22 cellular contexts compared by ENCODE assay signal in genomic region chr4:86114563-86114962, GRCh38.
A peak's percentile ranks its signal among the peaks of the same experiment; 100 is the strongest.
DNase-seq lines count a peak whose midpoint lies in the region; ATAC-seq and TF ChIP-seq lines count a peak whose summit lies in the region.
"Had no signal": no experiment of that assay in that cellular context is flagged by ENCODE, and none has a peak within 500 bp of the region (broad histone marks: within the 10 kb centered on the region; RNA-seq: fewer than 3 reads in every experiment).

No MANE protein-coding gene starts in this region.

- DNase-seq in WTC11 (ENCODE audit: low spot score) = no peak
- DNase-seq in chondrocyte (ENCODE audit: low spot score) = peak; percentile 58
- DNase-seq in mesenchymal stem cell = no peak
- peak; percentile 47 for DNase-seq in upper lobe of right lung
- no peak for DNase-seq in stimulated activated CD4-positive, alpha-beta T cell treated with anti-CD3 and anti-CD28 coated beads, Interleukin-15, amount 100 ng/mL, for 24 hours
- DNase-seq in activated CD4-positive, CD25-positive, alpha-beta regulatory T cell treated with anti-CD3 and anti-CD28 coated beads, Interleukin-2, amount 50 U/mL, for 72 hours = no peak
- DNase-seq in activated CD4-positive, alpha-beta T cell treated with anti-CD3 and anti-CD28 coated beads, Interleukin-2, amount 10 ng/mL, durations not matched to agents 24 days and 14 days = no peak
- DNase-seq in testis = no peak
- DNase-seq: 8988T; ACHN; BE2C; C1 segment of cervical spinal cord; CD4-positive, CD25-positive, alpha-beta regulatory T cell; CD8-positive, alpha-beta memory T cell; COR-L47; DMS 273 treated with DMSO at 0.1 percent for 48 hours; DMS79 treated with DMSO at 0.1 percent for 48 hours; GDM1 had no signal

- 71% methylated on average over 2 of the region's 2 CpGs for WGBS in mesenchymal stem cell
- 96 to 100% methylated on average over 1 to 2 of the region's 2 CpGs for WGBS in testis, 2 donors

- H3K4me1 Mint-ChIP-seq in WTC11 (no peaks in the 10 kb centered on the region), chondrocyte (ENCODE audit: low read depth) (peaks cover 6% of the 10 kb centered on the region)
- H3K4me1 Mint-ChIP-seq in activated CD4-positive, alpha-beta T cell treated with anti-CD3 and anti-CD28 coated beads, Interleukin-2, amount 10 ng/mL, durations not matched to agents 24 days and 14 days = no peaks in the 10 kb centered on the region
- H3K4me1 Mint-ChIP-seq: CD14-positive monocyte; CD4-positive, alpha-beta memory T cell; CD4-positive, CD25-positive, alpha-beta regulatory T cell; CD8-positive, alpha-beta memory T cell had no signal

- CTCF ChIA-PET in WTC11 (lab: Charles Lee) = no interaction called here

- H3K36me3 ChIP-seq in mesenchymal stem cell (ENCODE audit: control insufficient read depth in 1 of 2, insufficient read depth in 2 of 2, low read depth in 1 of 2, low read length in 2 of 2) (peaks cover 0 to 3% of the 10 kb centered on the region in 2 experiments), upper lobe of right lung (no peaks in the 10 kb centered on the region), testis (ENCODE audit: low read depth, missing control alignments) (no peaks in the 10 kb centered on the region)
- H3K36me3 ChIP-seq: BE2C, BLaER1 had no signal

- ATAC-seq in WTC11 (peak; percentile 39; the same call in 1 of the 2 replicates), upper lobe of right lung (no peak)
- ATAC-seq: GM12878 had no signal

- POLR2A ChIA-PET in WTC11 (lab: Charles Lee) = no interaction called here

- H3K4me3 ChIP-seq in mesenchymal stem cell (ENCODE audit: insufficient read depth in 1 of 2, low read depth in 1 of 2, low read length in 2 of 2) (no peak overlapping the region), upper lobe of right lung (no peak overlapping the region), testis (no peak overlapping the region)
- H3K4me3 ChIP-seq: BLaER1, GM12878 had no signal

- H3K4me3 Mint-ChIP-seq in WTC11 = no peak overlapping the region
- no peak overlapping the region for H3K4me3 Mint-ChIP-seq in chondrocyte (ENCODE audit: unreplicated experiment)
- no peak overlapping the region for H3K4me3 Mint-ChIP-seq in activated CD4-positive, alpha-beta T cell treated with anti-CD3 and anti-CD28 coated beads, Interleukin-2, amount 10 ng/mL, durations not matched to agents 24 days and 14 days
- H3K4me3 Mint-ChIP-seq: CD14-positive monocyte; CD4-positive, alpha-beta memory T cell; CD4-positive, CD25-positive, alpha-beta regulatory T cell; CD8-positive, alpha-beta memory T cell had no signal

- H3K79me1 ChIP-seq in mesenchymal stem cell (replicated peaks; ENCODE audit: low read length, poor library complexity, severe bottlenecking) = no peaks in the 10 kb centered on the region

- H3K14ac ChIP-seq in mesenchymal stem cell (ENCODE audit: low read length in 2 of 2) = no peak overlapping the region

- H2BK120ac ChIP-seq in mesenchymal stem cell (ENCODE audit: low read depth, low read length) = no peak overlapping the region

- H3K27ac Mint-ChIP-seq in WTC11 (no peak overlapping the region), chondrocyte (ENCODE audit: unreplicated experiment) (no peak overlapping the region)
- H3K27ac Mint-ChIP-seq in activated CD4-positive, alpha-beta T cell treated with anti-CD3 and anti-CD28 coated beads, Interleukin-2, amount 10 ng/mL, durations not matched to agents 24 days and 14 days = no peak overlapping the region
- H3K27ac Mint-ChIP-seq: CD14-positive monocyte; CD4-positive, alpha-beta memory T cell; CD4-positive, CD25-positive, alpha-beta regulatory T cell; CD8-positive, alpha-beta memory T cell had no signal

- H3K27me3 ChIP-seq in mesenchymal stem cell (ENCODE audit: control insufficient read depth in 1 of 2, insufficient read depth in 1 of 2, low read length in 2 of 2) = no peaks in the 10 kb centered on the region
- no peaks in the 10 kb centered on the region for H3K27me3 ChIP-seq in upper lobe of right lung
- H3K27me3 ChIP-seq in testis = no peaks in the 10 kb centered on the region
- H3K27me3 ChIP-seq: BE2C, BLaER1 had no signal

- no peak overlapping the region for H3K9ac ChIP-seq in mesenchymal stem cell (ENCODE audit: low read length)
- H3K9ac ChIP-seq: BLaER1 had no signal

- H2AFZ ChIP-seq in mesenchymal stem cell (ENCODE audit: low read depth, low read length) = no peak overlapping the region

- H2AK5ac ChIP-seq in mesenchymal stem cell (ENCODE audit: low read length, severe bottlenecking) = no peak overlapping the region

- no peak overlapping the region for H3K4me2 ChIP-seq in mesenchymal stem cell (ENCODE audit: low read length, poor library complexity, severe bottlenecking)
- H3K4me2 ChIP-seq: BLaER1 had no signal

- H3K27me3 Mint-ChIP-seq in WTC11 (ENCODE audit: low read depth) (no peaks in the 10 kb centered on the region), chondrocyte (ENCODE audit: low read depth) (no peaks in the 10 kb centered on the region)
- H3K27me3 Mint-ChIP-seq in activated CD4-positive, alpha-beta T cell treated with anti-CD3 and anti-CD28 coated beads, Interleukin-2, amount 10 ng/mL, durations not matched to agents 24 days and 14 days = no peaks in the 10 kb centered on the region
- H3K27me3 Mint-ChIP-seq: CD4-positive, CD25-positive, alpha-beta regulatory T cell; CD8-positive, alpha-beta memory T cell had no signal

- no peak overlapping the region for H2BK5ac ChIP-seq in mesenchymal stem cell (ENCODE audit: low read depth, low read length, poor library complexity, severe bottlenecking)

- no peak overlapping the region for H3K4ac ChIP-seq in mesenchymal stem cell (ENCODE audit: low read depth in 1 of 2, low read length in 2 of 2)

- H4K91ac ChIP-seq in mesenchymal stem cell (ENCODE audit: low read length) = no peak overlapping the region

- peaks cover 12% of the 10 kb centered on the region for H3K36me3 Mint-ChIP-seq in WTC11
- H3K36me3 Mint-ChIP-seq in chondrocyte (ENCODE audit: low read depth) = peaks cover 16% of the 10 kb centered on the region
- H3K36me3 Mint-ChIP-seq in activated CD4-positive, alpha-beta T cell treated with anti-CD3 and anti-CD28 coated beads, Interleukin-2, amount 10 ng/mL, durations not matched to agents 24 days and 14 days (ENCODE audit: low read depth) = no peaks in the 10 kb centered on the region
- H3K36me3 Mint-ChIP-seq: CD14-positive monocyte; CD4-positive, alpha-beta memory T cell; CD4-positive, CD25-positive, alpha-beta regulatory T cell; CD8-positive, alpha-beta memory T cell had no signal

- H3K9me3 Mint-ChIP-seq in WTC11 (peaks cover 42% of the 10 kb centered on the region), chondrocyte (ENCODE audit: low read depth) (peaks cover 34% of the 10 kb centered on the region)
- H3K9me3 Mint-ChIP-seq in activated CD4-positive, alpha-beta T cell treated with anti-CD3 and anti-CD28 coated beads, Interleukin-2, amount 10 ng/mL, durations not matched to agents 24 days and 14 days = no peaks in the 10 kb centered on the region

- peaks cover 7% of the 10 kb centered on the region for H3K9me3 ChIP-seq in mesenchymal stem cell (ENCODE audit: control insufficient read depth, low read length)
- H3K9me3 ChIP-seq in upper lobe of right lung = peaks cover 5% of the 10 kb centered on the region
- H3K9me3 ChIP-seq in testis = no peaks in the 10 kb centered on the region
- H3K9me3 ChIP-seq: BE2C had no signal

- H2BK12ac ChIP-seq in mesenchymal stem cell (ENCODE audit: low read length in 2 of 2) = no peak overlapping the region

- H3K27ac ChIP-seq in mesenchymal stem cell (ENCODE audit: low read length, poor library complexity, severe bottlenecking) (no peak overlapping the region), upper lobe of right lung (no peak overlapping the region), testis (no peak overlapping the region)
- H3K27ac ChIP-seq: BLaER1 had no signal

- TF ChIP-seq CTCF in WTC11 (IDR thresholded peaks at IDR 0.05) (no peak), chondrocyte (IDR thresholded peaks at IDR 0.05) (no peak), upper lobe of right lung (IDR thresholded peaks at IDR 0.05) (no peak), testis (IDR thresholded peaks at IDR 0.05) (no peak)

- no peak overlapping the region for H3K23ac ChIP-seq in mesenchymal stem cell (ENCODE audit: low read length in 2 of 2)

- peak overlapping the region; percentile 40 for H2BK15ac ChIP-seq in mesenchymal stem cell (ENCODE audit: low read depth, poor library complexity, severe bottlenecking)

- no peak for TF ChIP-seq POLR2A in testis (IDR thresholded peaks at IDR 0.05)

- intact Hi-C loops in upper lobe of right lung (cut with DNase I) (no loop called here), testis (cut with DNase I; ENCODE audit: low total_unique reads) (no loop called here)
- intact Hi-C loops in activated CD4-positive, alpha-beta T cell treated with anti-CD3 and anti-CD28 coated beads, Interleukin-2, amount 10 ng/mL, durations not matched to agents 24 days and 14 days (cut with micrococcal nuclease) = no loop called here

- no peak overlapping the region for H4K8ac ChIP-seq in mesenchymal stem cell (ENCODE audit: low read length)

- H3K4me1 ChIP-seq in mesenchymal stem cell (ENCODE audit: control insufficient read depth, insufficient read depth, low read depth, low read length) (no peaks in the 10 kb centered on the region), upper lobe of right lung (no peaks in the 10 kb centered on the region), testis (no peaks in the 10 kb centered on the region)
- H3K4me1 ChIP-seq: BE2C, BLaER1 had no signal

- H3K18ac ChIP-seq in mesenchymal stem cell (ENCODE audit: low read depth in 1 of 2, low read length in 2 of 2) = no peak overlapping the region

TF ChIP-seq in WTC11, 78 proteins besides CTCF, POLR2A, EP300 and RAD21 (continues in another document):
- TF ChIP-seq ZNF416 (CRISPR knock-in tag; IDR thresholded peaks at IDR 0.05) = no peak
- no peak for TF ChIP-seq ZNF219 (CRISPR knock-in tag; IDR thresholded peaks at IDR 0.05; ENCODE audit: borderline replicate concordance)
- TF ChIP-seq, protein P1, sequence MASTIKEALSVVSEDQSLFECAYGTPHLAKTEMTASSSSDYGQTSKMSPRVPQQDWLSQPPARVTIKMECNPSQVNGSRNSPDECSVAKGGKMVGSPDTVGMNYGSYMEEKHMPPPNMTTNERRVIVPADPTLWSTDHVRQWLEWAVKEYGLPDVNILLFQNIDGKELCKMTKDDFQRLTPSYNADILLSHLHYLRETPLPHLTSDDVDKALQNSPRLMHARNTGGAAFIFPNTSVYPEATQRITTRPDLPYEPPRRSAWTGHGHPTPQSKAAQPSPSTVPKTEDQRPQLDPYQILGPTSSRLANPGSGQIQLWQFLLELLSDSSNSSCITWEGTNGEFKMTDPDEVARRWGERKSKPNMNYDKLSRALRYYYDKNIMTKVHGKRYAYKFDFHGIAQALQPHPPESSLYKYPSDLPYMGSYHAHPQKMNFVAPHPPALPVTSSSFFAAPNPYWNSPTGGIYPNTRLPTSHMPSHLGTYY (CRISPR knock-in tag; IDR thresholded peaks at IDR 0.05) = no peak

Comparison
In these comparisons a context has a peak if more than half of its experiments do, and no peak if none do; other contexts are left out.
1. DNase-seq: peak in chondrocyte (single experiment) and upper lobe of right lung (single experiment); none in WTC11 (single experiment), mesenchymal stem cell (single experiment), stimulated activated CD4-positive, alpha-beta T cell treated with anti-CD3 and anti-CD28 coated beads, Interleukin-15, amount 100 ng/mL, for 24 hours (single experiment), activated CD4-positive, CD25-positive, alpha-beta regulatory T cell treated with anti-CD3 and anti-CD28 coated beads, Interleukin-2, amount 50 U/mL, for 72 hours (single experiment), activated CD4-positive, alpha-beta T cell treated with anti-CD3 and anti-CD28 coated beads, Interleukin-2, amount 10 ng/mL, durations not matched to agents 24 days and 14 days (single experiment) and testis (single experiment).